8 cellular contexts compared by ENCODE assay signal in genomic region chr2:10493636-10494281, GRCh38. TPM values are rescaled to one million over a fixed set of nuclear protein-coding genes. Genes with fewer than 3 reads are reported as not detected.
DNase-seq lines count a peak whose midpoint lies in the region; ATAC-seq lines count a peak whose summit lies in the region.

No MANE protein-coding gene starts in this region.

- no peak overlapping the region for H3K9ac ChIP-seq in mesenchymal stem cell (ENCODE audit: low read length)

- H3K23ac ChIP-seq in mesenchymal stem cell (ENCODE audit: low read length in 2 of 2) = no peak overlapping the region

- H3K27me3 Mint-ChIP-seq in stimulated activated naive CD8-positive, alpha-beta T cell treated with anti-CD3 and anti-CD28 coated beads, Interleukin-15, Interleukin-2, amounts not matched to agents 100 ng/mL and 50 ng/mL, for 24 hours = peaks cover 23% of the 10 kb centered on the region

- H3K4me3 ChIP-seq in mesenchymal stem cell (ENCODE audit: insufficient read depth in 1 of 2, low read depth in 1 of 2, low read length in 2 of 2) = no peak overlapping the region

- no peak overlapping the region for H3K4me2 ChIP-seq in mesenchymal stem cell (ENCODE audit: low read length, poor library complexity, severe bottlenecking)

- DNase-seq in RPMI8226 (peak; percentile 70), mesenchymal stem cell (peak; percentile 12), G401 (ENCODE audit: low spot score) (no peak), inferior parietal cortex (ENCODE audit: extremely low spot score) (no peak)
- DNase-seq in activated gamma-delta T cell treated with anti-CD3 and anti-CD28 coated beads, Interleukin-2, amount 50 U/mL, for 16 hours (ENCODE audit: low read depth) = peak; percentile 57

- no peaks in the 10 kb centered on the region for H3K36me3 Mint-ChIP-seq in stimulated activated naive CD8-positive, alpha-beta T cell treated with anti-CD3 and anti-CD28 coated beads, Interleukin-15, Interleukin-2, amounts not matched to agents 100 ng/mL and 50 ng/mL, for 24 hours (ENCODE audit: low read depth)

- peaks cover 25% of the 10 kb centered on the region for H3K4me1 ChIP-seq in mesenchymal stem cell (ENCODE audit: control insufficient read depth, insufficient read depth, low read depth, low read length)

- WGBS in mesenchymal stem cell = 90% methylated on average over 22 of the region's 22 CpGs

- H3K18ac ChIP-seq in mesenchymal stem cell (ENCODE audit: low read depth in 1 of 2, low read length in 2 of 2) = no peak overlapping the region

- H3K27ac ChIP-seq in mesenchymal stem cell (ENCODE audit: low read length, poor library complexity, severe bottlenecking) = peak overlapping the region; percentile 55

- in situ Hi-C loops in G401 (cut with HindIII; ENCODE audit: low sequenced_read_pairs) = no loop called here

- no peak overlapping the region for H4K8ac ChIP-seq in mesenchymal stem cell (ENCODE audit: low read length)

- no peak overlapping the region for H3K4ac ChIP-seq in mesenchymal stem cell (ENCODE audit: low read depth in 1 of 2, low read length in 2 of 2)

- H2AFZ ChIP-seq in mesenchymal stem cell (ENCODE audit: low read depth, low read length) = no peak overlapping the region

- H2BK15ac ChIP-seq in mesenchymal stem cell (ENCODE audit: low read depth, poor library complexity, severe bottlenecking) = no peak overlapping the region

- H2BK120ac ChIP-seq in mesenchymal stem cell (ENCODE audit: low read depth, low read length) = no peak overlapping the region

- H3K4me1 Mint-ChIP-seq in stimulated activated naive CD8-positive, alpha-beta T cell treated with anti-CD3 and anti-CD28 coated beads, Interleukin-15, Interleukin-2, amounts not matched to agents 100 ng/mL and 50 ng/mL, for 24 hours (ENCODE audit: low read depth) = peaks cover 33% of the 10 kb centered on the region

- peaks cover 15% of the 10 kb centered on the region for H3K9me3 ChIP-seq in mesenchymal stem cell (ENCODE audit: control insufficient read depth, low read length)

- peak overlapping the region; percentile 11 for H2AK5ac ChIP-seq in mesenchymal stem cell (ENCODE audit: low read length, severe bottlenecking)

- H3K27ac Mint-ChIP-seq in stimulated activated naive CD8-positive, alpha-beta T cell treated with anti-CD3 and anti-CD28 coated beads, Interleukin-15, Interleukin-2, amounts not matched to agents 100 ng/mL and 50 ng/mL, for 24 hours = peak overlapping the region; percentile 31

- ATAC-seq in GM18868 (IDR thresholded peaks at IDR 0.05; ENCODE audit: unreplicated experiment) (peak; percentile 99), HG02981 (IDR thresholded peaks at IDR 0.05; ENCODE audit: unreplicated experiment) (peak; percentile 87)

- no peaks in the 10 kb centered on the region for H3K9me3 Mint-ChIP-seq in stimulated activated naive CD8-positive, alpha-beta T cell treated with anti-CD3 and anti-CD28 coated beads, Interleukin-15, Interleukin-2, amounts not matched to agents 100 ng/mL and 50 ng/mL, for 24 hours

- H3K14ac ChIP-seq in mesenchymal stem cell (ENCODE audit: low read length in 2 of 2) = no peak overlapping the region

- H3K36me3 ChIP-seq in mesenchymal stem cell (ENCODE audit: control insufficient read depth in 1 of 2, insufficient read depth in 2 of 2, low read depth in 1 of 2, low read length in 2 of 2) = no peaks in the 10 kb centered on the region

- H2BK5ac ChIP-seq in mesenchymal stem cell (ENCODE audit: low read depth, low read length, poor library complexity, severe bottlenecking) = no peak overlapping the region

- no peak overlapping the region for H2BK12ac ChIP-seq in mesenchymal stem cell (ENCODE audit: low read length in 2 of 2)

- peaks cover 0 to 62% of the 10 kb centered on the region in 2 experiments for H3K27me3 ChIP-seq in mesenchymal stem cell (ENCODE audit: control insufficient read depth in 1 of 2, insufficient read depth in 1 of 2, low read length in 2 of 2)

- no peak overlapping the region for H4K91ac ChIP-seq in mesenchymal stem cell (ENCODE audit: low read length)

- H3K4me3 Mint-ChIP-seq in stimulated activated naive CD8-positive, alpha-beta T cell treated with anti-CD3 and anti-CD28 coated beads, Interleukin-15, Interleukin-2, amounts not matched to agents 100 ng/mL and 50 ng/mL, for 24 hours = no peak overlapping the region

- H3K79me1 ChIP-seq in mesenchymal stem cell (replicated peaks; ENCODE audit: low read length, poor library complexity, severe bottlenecking) = no peaks in the 10 kb centered on the region

RNA-seq across cellular contexts. Expression of gene ODC1, which starts 45.6 kb away (rescaled TPM):
- 32.1 TPM for polyA plus RNA-seq in mesenchymal stem cell (2013, experiment 1 of 2)
- polyA plus RNA-seq in mesenchymal stem cell (2013, experiment 2 of 2) = 33.0 TPM
- total RNA-seq in G401 (2014; rRNA removed; shearing (Covaris generic)) = 382 and 511 TPM in 2 replicates

Comparison
In these comparisons a context has a peak if more than half of its experiments do, and no peak if none do; other contexts are left out.
1. DNase-seq: peak in RPMI8226 (single experiment), activated gamma-delta T cell treated with anti-CD3 and anti-CD28 coated beads, Interleukin-2, amount 50 U/mL, for 16 hours (single experiment) and mesenchymal stem cell (single experiment); none in G401 (single experiment) and inferior parietal cortex (single experiment).